Comparison of ENCODE assay signal across 14 cellular contexts in genomic region chrX:136203438-136203837, GRCh38. TPM values are rescaled to one million over a fixed set of nuclear protein-coding genes. Genes with fewer than 3 reads are reported as not detected.
A peak's percentile ranks its signal among the peaks of the same experiment; 100 is the strongest.
DNase-seq lines count a peak whose midpoint lies in the region; ATAC-seq, FAIRE-seq and TF ChIP-seq lines count a peak whose summit lies in the region.
"Had no signal": no experiment of that assay in that cellular context is flagged by ENCODE, and none has a peak within 500 bp of the region (broad histone marks: within the 10 kb centered on the region; RNA-seq: fewer than 3 reads in every experiment).

No MANE protein-coding gene starts in this region.

- H3K27me3 ChIP-seq in CD4-positive, alpha-beta memory T cell (ENCODE audit: insufficient read depth, low read length) = no peaks in the 10 kb centered on the region
- H3K27me3 ChIP-seq in Loucy (ENCODE audit: insufficient read depth, low read length, poor library complexity, severe bottlenecking) (no peaks in the 10 kb centered on the region), duodenal mucosa (ENCODE audit: control insufficient read depth in 1 of 2, insufficient read depth in 2 of 2, low read length in 2 of 2) (no peaks in the 10 kb centered on the region), gastrocnemius medialis (no peaks in the 10 kb centered on the region)

- no peaks in the 10 kb centered on the region for H3K9me3 Mint-ChIP-seq in CD4-positive, alpha-beta memory T cell
- H3K9me3 Mint-ChIP-seq: dendritic cell treated with granulocyte-macrophage colony-stimulating factor and Interleukin-4, amounts not matched to agents 40 ng/mL and 50 ng/mL, for 4 days had no signal

- H3K27ac ChIP-seq in CD4-positive, alpha-beta memory T cell (ENCODE audit: low read depth, low read length) = peak overlapping the region; percentile 21
- peak overlapping the region; percentile 32 for H3K27ac ChIP-seq in duodenal mucosa (ENCODE audit: low read depth, low read length)
- peak overlapping the region; percentile 84 to 92 (median 84) for H3K27ac ChIP-seq in gastrocnemius medialis
- H3K27ac ChIP-seq: BLaER1 had no signal

- peak overlapping the region in 3 of 8 donors; percentile 2 to 54 (median 14) for H3K4me3 Mint-ChIP-seq in CD4-positive, alpha-beta memory T cell
- H3K4me3 Mint-ChIP-seq: dendritic cell treated with granulocyte-macrophage colony-stimulating factor and Interleukin-4, amounts not matched to agents 40 ng/mL and 50 ng/mL, for 4 days had no signal

- CTCF ChIA-PET in CD4-positive, alpha-beta memory T cell (lab: Charles Lee; ENCODE audit: partially characterized antibody) = interaction anchor here (0.5 to 2.1 kb wide), 2 partner anchors 175 to 660 kb away, joined by 4 to 16 read pairs; no protein-coding TSS in a partner anchor

- peak overlapping the region; percentile 32 to 94 (median 89) for H3K27ac Mint-ChIP-seq in CD4-positive, alpha-beta memory T cell
- H3K27ac Mint-ChIP-seq: dendritic cell treated with granulocyte-macrophage colony-stimulating factor and Interleukin-4, amounts not matched to agents 40 ng/mL and 50 ng/mL, for 4 days had no signal

- H3K4me1 Mint-ChIP-seq in CD4-positive, alpha-beta memory T cell = peaks cover 22 to 41% (median 31%) of the 10 kb centered on the region in 4 donors

- no peak overlapping the region for H2AFZ ChIP-seq in Loucy (ENCODE audit: low read length)

- intact Hi-C loops in CD4-positive, alpha-beta memory T cell (cut with micrococcal nuclease) = loop anchor here (5.0 to 10.0 kb wide), 2 partner anchors 36 to 59 kb away; partner anchors contain the start of gene FHL1
- intact Hi-C loops in gastrocnemius medialis (cut with DNase I; ENCODE audit: low total_unique reads) = loop anchor here (5.0 kb wide), 1 partner anchor 146 kb away; no protein-coding TSS in a partner anchor

- H3K4me1 ChIP-seq in CD4-positive, alpha-beta memory T cell (ENCODE audit: insufficient read depth, low read length) = peaks cover 42% of the 10 kb centered on the region
- peaks cover 13% of the 10 kb centered on the region for H3K4me1 ChIP-seq in Loucy (ENCODE audit: insufficient read depth, low read length, poor library complexity, severe bottlenecking)
- peaks cover 14 to 18% of the 10 kb centered on the region in 2 donors for H3K4me1 ChIP-seq in duodenal mucosa (ENCODE audit: control insufficient read depth in 1 of 2, insufficient read depth in 2 of 2, low read length in 2 of 2)
- H3K4me1 ChIP-seq in gastrocnemius medialis = peaks cover 17 to 53% of the 10 kb centered on the region in 2 donors

- in situ Hi-C loops in gastrocnemius medialis (cut with MboI; ENCODE audit: low sequenced_read_pairs in 4 of 4) = no loop called here

- ATAC-seq in gastrocnemius medialis (no peak), HG03039 (IDR thresholded peaks at IDR 0.05; ENCODE audit: unreplicated experiment) (no peak), HG02852 (IDR thresholded peaks at IDR 0.05; ENCODE audit: unreplicated experiment) (no peak)

- FAIRE-seq in urothelium cell line (lab: Jason Lieb, UNC) = no peak

- H3K4me2 ChIP-seq in Loucy (ENCODE audit: low read depth, low read length, poor library complexity, severe bottlenecking) = peak overlapping the region; percentile 13

- no peak for TF ChIP-seq CTCF in Loucy (conservative IDR thresholded peaks at IDR 0.05; ENCODE audit: low read length)
- no peak for TF ChIP-seq CTCF in gastrocnemius medialis (IDR thresholded peaks at IDR 0.05 in 4 of 5, conservative IDR thresholded peaks at IDR 0.05 in 1 of 5)

- H3K4me3 ChIP-seq in CD4-positive, alpha-beta memory T cell (ENCODE audit: low read length in 2 of 2) = no peak overlapping the region
- H3K4me3 ChIP-seq in Loucy (ENCODE audit: low read length, poor library complexity, severe bottlenecking) (no peak overlapping the region), duodenal mucosa (ENCODE audit: low read depth in 1 of 2, low read length in 2 of 2) (no peak overlapping the region), gastrocnemius medialis (no peak overlapping the region)
- H3K4me3 ChIP-seq: BLaER1 had no signal

- H3K27me3 Mint-ChIP-seq in CD4-positive, alpha-beta memory T cell = no peaks in the 10 kb centered on the region
- H3K27me3 Mint-ChIP-seq: dendritic cell treated with granulocyte-macrophage colony-stimulating factor and Interleukin-4, amounts not matched to agents 40 ng/mL and 50 ng/mL, for 4 days had no signal

- peak in 2 of 5 donors; percentile 17 to 22 for DNase-seq in CD4-positive, alpha-beta memory T cell
- DNase-seq in gastrocnemius medialis = no peak
- no peak for DNase-seq in urothelium cell line (ENCODE audit: low spot score)
- DNase-seq in CD1c-positive myeloid dendritic cell (ENCODE audit: extremely low spot score) = no peak
- DNase-seq: amniotic stem cell, NCI-H146, NCI-H526 treated with DMSO at 0.1 percent for 48 hours, posterior cingulate gyrus had no signal

- TF ChIP-seq POLR2A in gastrocnemius medialis (IDR thresholded peaks at IDR 0.05) = no peak

- H3K36me3 Mint-ChIP-seq in CD4-positive, alpha-beta memory T cell = peaks cover 5 to 7% of the 10 kb centered on the region in 2 donors

- H4K20me1 ChIP-seq in Loucy (ENCODE audit: insufficient read depth, low read length, poor library complexity, severe bottlenecking) = no peaks in the 10 kb centered on the region

- H3K79me2 ChIP-seq in Loucy (ENCODE audit: insufficient read depth, low read length) = no peaks in the 10 kb centered on the region

- no peaks in the 10 kb centered on the region for H3K9me2 ChIP-seq in Loucy (replicated peaks; ENCODE audit: low read depth, low read length)

- H3F3A ChIP-seq in Loucy (ENCODE audit: low read depth) = no peaks in the 10 kb centered on the region

- H3K9me3 ChIP-seq in CD4-positive, alpha-beta memory T cell (ENCODE audit: control insufficient read depth in 1 of 2, low read length in 2 of 2) = no peaks in the 10 kb centered on the region
- no peaks in the 10 kb centered on the region for H3K9me3 ChIP-seq in Loucy (ENCODE audit: insufficient read depth, low read depth, low read length)
- H3K9me3 ChIP-seq in duodenal mucosa (ENCODE audit: control insufficient read depth in 1 of 2, low read length in 2 of 2) = no peaks in the 10 kb centered on the region
- H3K9me3 ChIP-seq in gastrocnemius medialis = no peaks in the 10 kb centered on the region
- H3K9me3 ChIP-seq: BLaER1 had no signal

- POLR2A ChIA-PET in CD4-positive, alpha-beta memory T cell (lab: Charles Lee; ENCODE audit: partially characterized antibody) = interaction anchor here (1.1 kb wide), 1 partner anchor 11 kb away, joined by 3 read pairs; no protein-coding TSS in a partner anchor

- H3K36me3 ChIP-seq in CD4-positive, alpha-beta memory T cell (ENCODE audit: insufficient read depth, low read length) = no peaks in the 10 kb centered on the region
- H3K36me3 ChIP-seq in Loucy (ENCODE audit: insufficient read depth, low read length) (no peaks in the 10 kb centered on the region), duodenal mucosa (ENCODE audit: control insufficient read depth in 1 of 2, insufficient read depth in 2 of 2, low read length in 2 of 2) (no peaks in the 10 kb centered on the region), gastrocnemius medialis (peaks cover 0 to 32% of the 10 kb centered on the region in 2 donors)

- no peak overlapping the region for H3K9ac ChIP-seq in Loucy (ENCODE audit: low read depth, low read length, poor library complexity, severe bottlenecking)
- H3K9ac ChIP-seq in duodenal mucosa (ENCODE audit: low read depth in 1 of 2, low read length in 2 of 2) = no peak overlapping the region
- H3K9ac ChIP-seq: BLaER1 had no signal

RNA-seq across cellular contexts. Expression of gene MAP7D3, which starts 47.8 kb away (rescaled TPM):
- 10 to 100 TPM in 1 of 2 experiments, 1 to 10 TPM in 1; 8.5 to 10.1 TPM for total RNA-seq in CD4-positive, alpha-beta memory T cell
- polyA plus RNA-seq in CD4-positive, alpha-beta memory T cell = 1 to 10 TPM; 2.4 to 7.9 TPM
- total RNA-seq in gastrocnemius medialis = 10 to 100 TPM; 10.5 to 26.1 (median 13.9) TPM

RNA-seq across cellular contexts. Expression of gene FHL1, which starts 56.1 kb away (rescaled TPM):
- 10 to 100 TPM; 32.3 to 32.8 TPM for total RNA-seq in CD4-positive, alpha-beta memory T cell
- 10 to 100 TPM; 55.5 to 58.3 TPM for polyA plus RNA-seq in CD4-positive, alpha-beta memory T cell
- 1,000 to 10,000 TPM; 2,023 to 8,069 (median 7,102) TPM for total RNA-seq in gastrocnemius medialis

Comparison
In these comparisons a context has a peak if more than half of its experiments do, and no peak if none do; other contexts are left out.
1. H3K27ac ChIP-seq: peak in every context shown above with its lines; median percentile 84 in gastrocnemius medialis; 32 in duodenal mucosa; 21 in CD4-positive, alpha-beta memory T cell.
2. RNA of gene FHL1, which starts 56.1 kb away (total RNA-seq): 2,023 to 8,069 TPM in gastrocnemius medialis; 32.3 to 32.8 TPM in CD4-positive, alpha-beta memory T cell; every median in the first group is over 10 times any median in the second.